24 cellular contexts compared by ENCODE assay signal in the genomic region with DNA sequence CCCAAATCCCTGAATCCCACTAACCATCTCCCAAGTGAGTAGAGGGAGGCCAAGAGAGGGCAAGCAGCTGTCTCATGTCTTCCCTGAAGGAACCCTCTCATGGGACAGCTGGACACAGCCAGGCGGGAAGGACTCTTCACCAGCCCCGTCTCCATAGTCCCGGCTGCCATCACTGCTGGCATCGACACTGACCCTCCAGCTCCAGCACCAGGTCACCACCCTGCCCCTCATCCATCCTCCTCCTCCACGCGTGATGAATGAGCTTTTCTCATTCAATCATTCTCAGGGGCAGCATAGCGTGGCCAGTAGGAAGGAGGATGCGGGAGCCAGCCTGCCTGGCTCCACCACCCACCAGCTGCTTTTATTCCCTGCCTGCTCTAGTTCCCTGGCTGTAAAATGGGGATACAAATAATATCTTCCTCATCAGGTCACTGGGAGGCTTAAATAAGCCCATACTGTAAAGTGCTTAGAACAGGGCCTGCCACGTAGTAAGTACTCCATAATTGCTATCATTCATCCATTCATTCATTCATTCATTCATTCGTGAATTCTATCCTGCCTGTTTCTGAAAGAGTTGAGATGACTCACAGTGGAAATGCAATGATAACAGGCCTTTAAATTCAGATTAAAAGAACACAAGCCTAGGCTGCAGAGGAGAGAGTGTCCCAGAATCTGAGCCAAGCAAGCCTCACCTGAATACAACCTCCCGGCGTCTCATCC. TPM values are rescaled to one million over a fixed set of nuclear protein-coding genes. Genes with fewer than 3 reads are reported as not detected.
DNase-seq lines count a peak whose midpoint lies in the region; ATAC-seq, FAIRE-seq and TF ChIP-seq lines count a peak whose summit lies in the region.
"Had no signal": no experiment of that assay in that cellular context is flagged by ENCODE, and none has a peak within 500 bp of the region (broad histone marks: within the 10 kb centered on the region; RNA-seq: fewer than 3 reads in every experiment).

No MANE protein-coding gene starts in this region.

- peak overlapping the region; percentile 14 for H3K27ac Mint-ChIP-seq in activated CD4-positive, alpha-beta T cell treated with anti-CD3 and anti-CD28 coated beads, Interleukin-2, amount 10 ng/mL, durations not matched to agents 7 days and 5 days
- H3K27ac Mint-ChIP-seq in CD4-positive, CD25-positive, alpha-beta regulatory T cell: peak overlapping the region; percentile 39 to 97 (median 93)
- H3K27ac Mint-ChIP-seq in neural progenitor cell: peak overlapping the region; percentile 48

- H2AFZ ChIP-seq in K562 (ENCODE audit: low read depth, low read length) (no peak overlapping the region), neural progenitor cell (replicated peaks) (no peak overlapping the region)

- TF ChIP-seq POLR2A in K562 (conservative IDR thresholded peaks at IDR 0.05): no peak

- ATAC-seq in CD4-positive, CD25-positive, alpha-beta regulatory T cell (ENCODE audit: low read depth in 2 of 2): no peak
- ATAC-seq in K562 (no peak), HG03159 (IDR thresholded peaks at IDR 0.05; ENCODE audit: unreplicated experiment) (no peak), HG02759 (IDR thresholded peaks at IDR 0.05; ENCODE audit: unreplicated experiment) (no peak)
- ATAC-seq: activated CD8-positive, alpha-beta memory T cell treated with anti-CD3 and anti-CD28 coated beads, Interleukin-2, amount 10 ng/mL, durations not matched to agents 7 days and 5 days; Panc1 had no signal

- no peak for DNase-seq in activated CD4-positive, alpha-beta T cell treated with anti-CD3 and anti-CD28 coated beads, Interleukin-2, amount 10 ng/mL, durations not matched to agents 7 days and 5 days
- DNase-seq in activated CD4-positive, alpha-beta T cell treated with anti-CD3 and anti-CD28 coated beads, Interleukin-2, amount 50 U/mL, for 4 hours: no peak
- DNase-seq in CD4-positive, CD25-positive, alpha-beta regulatory T cell: no peak
- DNase-seq in K562 (ENCODE audit: extremely low read depth in 1 of 4, low spot score in 3 of 4): no peak
- DNase-seq in neural progenitor cell (ENCODE audit: low spot score): no peak
- DNase-seq in HT-29 (ENCODE audit: low spot score): no peak
- DNase-seq: activated CD4-positive, CD25-positive, alpha-beta regulatory T cell; activated CD8-positive, alpha-beta memory T cell treated with anti-CD3 and anti-CD28 coated beads, Interleukin-2, amount 10 ng/mL, durations not matched to agents 7 days and 5 days; activated gamma-delta T cell treated with Interleukin-2 at 50 U/mL for 16 hours; effector CD8-positive, alpha-beta T cell; HFFc6; kidney glomerular epithelial cell; MG63; NCI-H1417 treated with DMSO at 0.1 percent for 48 hours; NCI-H510A treated with DMSO at 0.1 percent for 48 hours; NK-92 treated with Interleukin-12 subunit alpha and Interleukin-12 subunit beta, amount 100 ng/mL, for 24 hours; stimulated activated CD4-positive, alpha-beta T cell treated with anti-CD3 and anti-CD28 coated beads, Interleukin-4, amount 100 ng/mL, for 24 hours; T-helper 9 cell had no signal

- H3K4me2 ChIP-seq in K562 (ENCODE audit: insufficient read depth, low read length) (no peak overlapping the region), neural progenitor cell (no peak overlapping the region)

- no peak for TF ChIP-seq RAD21 in K562 (CRISPR knock-in tag; conservative IDR thresholded peaks at IDR 0.05 in 1 of 2, IDR thresholded peaks at IDR 0.05 in 1 of 2)

- WGBS in K562 (ENCODE audit: insufficient coverage, low coverage, missing lambda C conversion rate): 65% methylated on average over 12 of the region's 12 CpGs

- no peak for TF ChIP-seq CTCF in K562 (IDR thresholded peaks at IDR 0.05 in 2 of 3, conservative IDR thresholded peaks at IDR 0.05 in 1 of 3; ENCODE audit: insufficient read depth in 2 of 3, low read depth in 1 of 3, low read length in 3 of 3)
- no peak for TF ChIP-seq CTCF in neural progenitor cell (IDR thresholded peaks at IDR 0.05)

- no peaks in the 10 kb centered on the region for H3K9me3 ChIP-seq in CD4-positive, CD25-positive, alpha-beta regulatory T cell (ENCODE audit: control insufficient read depth in 2 of 2, low read length in 2 of 2)
- H3K9me3 ChIP-seq in K562 (replicated peaks; ENCODE audit: control insufficient read depth, insufficient read depth, low read depth, low read length) (no peaks in the 10 kb centered on the region), neural progenitor cell (ENCODE audit: low read depth) (no peaks in the 10 kb centered on the region)
- H3K9me3 ChIP-seq: BLaER1, esophagus muscularis mucosa, MG63 had no signal

- intact Hi-C loops in K562 (cut with micrococcal nuclease): no loop called here

- TF ChIP-seq EP300 in K562 (IDR thresholded peaks at IDR 0.05; ENCODE audit: low read length): no peak

- peaks cover 70% of the 10 kb centered on the region for H3K4me1 ChIP-seq in CD4-positive, CD25-positive, alpha-beta regulatory T cell (ENCODE audit: control insufficient read depth, insufficient read depth, low read length, poor library complexity, severe bottlenecking)
- peaks cover 62 to 69% of the 10 kb centered on the region in 2 experiments for H3K4me1 ChIP-seq in K562 (replicated peaks in 1 of 2; ENCODE audit: control insufficient read depth in 2 of 2, insufficient read depth in 2 of 2, low read length in 2 of 2)
- H3K4me1 ChIP-seq in neural progenitor cell: peaks cover 8% of the 10 kb centered on the region

- POLR2A ChIA-PET in activated CD4-positive, alpha-beta T cell treated with anti-CD3 and anti-CD28 coated beads, Interleukin-2, amount 10 ng/mL, durations not matched to agents 7 days and 5 days (lab: Charles Lee): no interaction called here
- POLR2A ChIA-PET in K562 (lab: Yijun Ruan, JAX): interaction anchor here (0.6 to 1.0 kb wide), 2 partner anchors 25 to 1393 kb away, joined by 3 read pairs; no protein-coding TSS in a partner anchor

- H3K9me1 ChIP-seq in K562 (ENCODE audit: control insufficient read depth, insufficient read depth, low read length): peaks cover 6% of the 10 kb centered on the region

- no peaks in the 10 kb centered on the region for H4K20me1 ChIP-seq in K562 (replicated peaks; ENCODE audit: control insufficient read depth, insufficient read depth, low read length)
- H4K20me1 ChIP-seq in neural progenitor cell (ENCODE audit: low read depth): no peaks in the 10 kb centered on the region
- H4K20me1 ChIP-seq: BLaER1 had no signal

- BruUV-seq in K562 (replicated peaks; lab: Mats Ljungman, UMichigan): no TSS peak

- no peaks in the 10 kb centered on the region for H3K27me3 ChIP-seq in CD4-positive, CD25-positive, alpha-beta regulatory T cell (ENCODE audit: control insufficient read depth, insufficient read depth, low read length)
- H3K27me3 ChIP-seq in K562 (ENCODE audit: control insufficient read depth in 2 of 2, insufficient read depth in 2 of 2, low read length in 2 of 2) (no peaks in the 10 kb centered on the region), neural progenitor cell (no peaks in the 10 kb centered on the region)
- H3K27me3 ChIP-seq: BLaER1, esophagus muscularis mucosa, MG63 had no signal

- no peak overlapping the region for H3K4me3 ChIP-seq in CD4-positive, CD25-positive, alpha-beta regulatory T cell (ENCODE audit: low read depth, low read length)
- no peak overlapping the region for H3K4me3 ChIP-seq in K562
- H3K4me3 ChIP-seq in neural progenitor cell: no peak overlapping the region
- H3K4me3 ChIP-seq: BLaER1, esophagus muscularis mucosa, MG63 had no signal

- H3K27ac ChIP-seq in CD4-positive, CD25-positive, alpha-beta regulatory T cell (ENCODE audit: insufficient read depth, low read length, poor library complexity, severe bottlenecking): no peak overlapping the region
- H3K27ac ChIP-seq in K562 (ENCODE audit: extremely low read depth, low read depth, low read length) (no peak overlapping the region), neural progenitor cell (no peak overlapping the region)

- no peaks in the 10 kb centered on the region for H3K79me2 ChIP-seq in K562 (ENCODE audit: control insufficient read depth, insufficient read depth, low read length)
- no peaks in the 10 kb centered on the region for H3K79me2 ChIP-seq in neural progenitor cell (ENCODE audit: low read depth)

- H3K9ac ChIP-seq in K562 (ENCODE audit: insufficient read depth in 1 of 2, low read depth in 2 of 2, low read length in 2 of 2) (no peak overlapping the region), neural progenitor cell (no peak overlapping the region)
- H3K9ac ChIP-seq: BLaER1 had no signal

- no peaks in the 10 kb centered on the region for H3K9me3 Mint-ChIP-seq in activated CD4-positive, alpha-beta T cell treated with anti-CD3 and anti-CD28 coated beads, Interleukin-2, amount 10 ng/mL, durations not matched to agents 7 days and 5 days
- peaks cover 0 to 1% (median 0%) of the 10 kb centered on the region in 7 donors for H3K9me3 Mint-ChIP-seq in CD4-positive, CD25-positive, alpha-beta regulatory T cell
- H3K9me3 Mint-ChIP-seq in neural progenitor cell: no peaks in the 10 kb centered on the region
- H3K9me3 Mint-ChIP-seq: HFFc6 had no signal

- in situ Hi-C loops in K562 (cut with MboI): no loop called here

- peak; percentile 46 for FAIRE-seq in K562 (lab: Jason Lieb, UNC)
- FAIRE-seq: A204.1 had no signal

- H3K36me3 Mint-ChIP-seq in activated CD4-positive, alpha-beta T cell treated with anti-CD3 and anti-CD28 coated beads, Interleukin-2, amount 10 ng/mL, durations not matched to agents 7 days and 5 days (ENCODE audit: low read depth): no peaks in the 10 kb centered on the region
- H3K36me3 Mint-ChIP-seq in CD4-positive, CD25-positive, alpha-beta regulatory T cell: no peaks in the 10 kb centered on the region
- no peaks in the 10 kb centered on the region for H3K36me3 Mint-ChIP-seq in neural progenitor cell
- H3K36me3 Mint-ChIP-seq: activated CD8-positive, alpha-beta memory T cell treated with anti-CD3 and anti-CD28 coated beads, Interleukin-2, amount 10 ng/mL, durations not matched to agents 7 days and 5 days had no signal

- CTCF ChIA-PET in activated CD4-positive, alpha-beta T cell treated with anti-CD3 and anti-CD28 coated beads, Interleukin-2, amount 10 ng/mL, durations not matched to agents 7 days and 5 days (lab: Charles Lee): interaction anchor here (0.6 to 2.2 kb wide), 5 partner anchors 12 to 103 kb away, joined by 3 to 6 read pairs (median 3); no protein-coding TSS in a partner anchor
- CTCF ChIA-PET in K562 (lab: Yijun Ruan, JAX; ENCODE audit: low intra/inter-chr PET ratio): no interaction called here

- no peaks in the 10 kb centered on the region for H3F3A ChIP-seq in neural progenitor cell (ENCODE audit: low read depth)

- H3K27me3 Mint-ChIP-seq in activated CD4-positive, alpha-beta T cell treated with anti-CD3 and anti-CD28 coated beads, Interleukin-2, amount 10 ng/mL, durations not matched to agents 7 days and 5 days: no peaks in the 10 kb centered on the region
- H3K27me3 Mint-ChIP-seq in CD4-positive, CD25-positive, alpha-beta regulatory T cell: peaks cover 12% of the 10 kb centered on the region
- peaks cover 11% of the 10 kb centered on the region for H3K27me3 Mint-ChIP-seq in neural progenitor cell (ENCODE audit: insufficient read depth, low read depth)
- H3K27me3 Mint-ChIP-seq: activated CD8-positive, alpha-beta memory T cell treated with anti-CD3 and anti-CD28 coated beads, Interleukin-2, amount 10 ng/mL, durations not matched to agents 7 days and 5 days had no signal

- peaks cover 82% of the 10 kb centered on the region for H3K4me1 Mint-ChIP-seq in activated CD4-positive, alpha-beta T cell treated with anti-CD3 and anti-CD28 coated beads, Interleukin-2, amount 10 ng/mL, durations not matched to agents 7 days and 5 days
- peaks cover 30 to 86% (median 45%) of the 10 kb centered on the region in 4 donors for H3K4me1 Mint-ChIP-seq in CD4-positive, CD25-positive, alpha-beta regulatory T cell
- peaks cover 55% of the 10 kb centered on the region for H3K4me1 Mint-ChIP-seq in neural progenitor cell

- H3K36me3 ChIP-seq in CD4-positive, CD25-positive, alpha-beta regulatory T cell (ENCODE audit: control insufficient read depth, insufficient read depth, low read length): no peaks in the 10 kb centered on the region
- H3K36me3 ChIP-seq in K562 (ENCODE audit: control insufficient read depth, insufficient read depth, low read length): no peaks in the 10 kb centered on the region
- H3K36me3 ChIP-seq in neural progenitor cell: no peaks in the 10 kb centered on the region
- H3K36me3 ChIP-seq: BLaER1, esophagus muscularis mucosa, MG63 had no signal

- H3K4me3 Mint-ChIP-seq in activated CD4-positive, alpha-beta T cell treated with anti-CD3 and anti-CD28 coated beads, Interleukin-2, amount 10 ng/mL, durations not matched to agents 7 days and 5 days: no peak overlapping the region
- H3K4me3 Mint-ChIP-seq in CD4-positive, CD25-positive, alpha-beta regulatory T cell: peak overlapping the region in 3 of 4 donors; percentile 29 to 44 (median 39)
- peak overlapping the region; percentile 57 for H3K4me3 Mint-ChIP-seq in neural progenitor cell
- H3K4me3 Mint-ChIP-seq: activated CD8-positive, alpha-beta memory T cell treated with anti-CD3 and anti-CD28 coated beads, Interleukin-2, amount 10 ng/mL, durations not matched to agents 7 days and 5 days; HFFc6 had no signal

RNA-seq across cellular contexts. Expression of a gene that starts 30.5 kb away (rescaled TPM):
- 10 to 100 TPM; 39.6 to 47.0 TPM for total RNA-seq in activated CD4-positive, alpha-beta T cell treated with anti-CD3 and anti-CD28 coated beads, Interleukin-2, amount 10 ng/mL, durations not matched to agents 7 days and 5 days
- total RNA-seq in CD4-positive, CD25-positive, alpha-beta regulatory T cell: 195 TPM
- 1 to 10 TPM; 1.9 to 3.9 (median 2.5) TPM for polyA plus RNA-seq in CD4-positive, CD25-positive, alpha-beta regulatory T cell
- 0.77 and 2.2 TPM in 2 replicates for total RNA-seq in K562 (2011; cell fraction: chromatin; rRNA removed; ENCODE audit: low replicate concordance)
- total RNA-seq in K562 (2011; cell fraction: nucleolus; rRNA removed): 1.4 and 1.5 TPM in 2 replicates
- 0.99 and 1.5 TPM in 2 replicates for total RNA-seq in K562 (2011; cell fraction: nucleoplasm; rRNA removed)
- total RNA-seq in K562 (2014; rRNA removed) (0.86 and 1.4 TPM in 2 replicates), K562 (2014; rRNA removed; fragmentation: Illumina TruSeq; extraction: Trizol) (0.45 and 0.51 TPM in 2 replicates), K562 (2015; rRNA removed; fragmentation: Illumina TruSeq; extraction: Trizol) (1.4 and 1.6 TPM in 2 replicates), K562 (2021) (2.9 and 3.1 TPM in 2 replicates), neural progenitor cell (ENCODE audit: low replicate concordance) (1.3 and 3.7 TPM in 2 replicates)
- polyA plus RNA-seq in K562 (2011; rRNA removed) (0.31 and 0.57 TPM in 2 replicates), K562 (2014; fragmentation: Illumina TruSeq; extraction: Trizol) (0.80 and 0.86 TPM in 2 replicates), K562 (2014; fragmentation: Nextera tagmentation; extraction: Ambion mirVana) (under 1 TPM; 0.04 to 0.07 TPM), K562 (2014; rRNA removed) (0.88 and 0.91 TPM in 2 replicates)
- polyA plus RNA-seq in K562 (2011; cell fraction: cytosol; rRNA removed): 0.34 and 0.51 TPM in 2 replicates
- polyA plus RNA-seq in K562 (2011; cell fraction: nucleus; rRNA removed): 0.77 and 1.00 TPM in 2 replicates
- 2.4 and 4.6 TPM in 2 replicates for polyA plus RNA-seq in K562 (2012)
- 0.35 and 0.51 TPM in 2 replicates for polyA minus RNA-seq in K562 (2011; rRNA and poly(A)+ RNA removed)
- 0.76 and 1.3 TPM in 2 replicates for polyA minus RNA-seq in K562 (2011; cell fraction: cytosol; rRNA and poly(A)+ RNA removed)
- polyA minus RNA-seq in K562 (2011; cell fraction: nucleus; rRNA and poly(A)+ RNA removed): 1.1 and 1.4 TPM in 2 replicates
- 51.5 and 61.8 TPM in 2 replicates for total RNA-seq in HT-29 (2014; rRNA removed; shearing (Covaris generic))

Comparison
In these comparisons a context has a peak if more than half of its experiments do, and no peak if none do; other contexts are left out.
1. H3K27ac Mint-ChIP-seq: peak in every context shown above with its lines; median percentile 93 in CD4-positive, CD25-positive, alpha-beta regulatory T cell; 48 in neural progenitor cell; 14 in activated CD4-positive, alpha-beta T cell treated with anti-CD3 and anti-CD28 coated beads, Interleukin-2, amount 10 ng/mL, durations not matched to agents 7 days and 5 days.